In genomic region chr16:69324013-69324531, GRCh38 we compare ENCODE assay signal across 13 cellular contexts. TPM values are rescaled to one million over a fixed set of nuclear protein-coding genes. Genes with fewer than 3 reads are reported as not detected.
DNase-seq lines count a peak whose midpoint lies in the region; ATAC-seq and TF ChIP-seq lines count a peak whose summit lies in the region.
"Had no signal": no experiment of that assay in that cellular context is flagged by ENCODE, and none has a peak within 500 bp of the region (broad histone marks: within the 10 kb centered on the region; RNA-seq: fewer than 3 reads in every experiment).

No MANE protein-coding gene starts in this region.

- no peak overlapping the region for H2BK15ac ChIP-seq in neuronal stem cell (ENCODE audit: low read length)

- no peak overlapping the region for H3K23ac ChIP-seq in neuronal stem cell (ENCODE audit: low read depth, low read length, poor library complexity)

- peaks cover 17% of the 10 kb centered on the region for H3K79me1 ChIP-seq in neuronal stem cell (ENCODE audit: low read depth, low read length)

- no peak overlapping the region for H2BK120ac ChIP-seq in neuronal stem cell (ENCODE audit: low read depth, low read length)

- no peak overlapping the region for H3K4ac ChIP-seq in neuronal stem cell (ENCODE audit: low read length)

- no peak overlapping the region for H2BK5ac ChIP-seq in neuronal stem cell (ENCODE audit: low read length)

- no peak overlapping the region for H2BK12ac ChIP-seq in neuronal stem cell (ENCODE audit: low read length)

- H4K8ac ChIP-seq in neuronal stem cell (ENCODE audit: low read depth, low read length), result no peak overlapping the region

- intact Hi-C loops in heart left ventricle (cut with DNase I), result no loop called here

- H3K4me2 ChIP-seq in BLaER1, result peak overlapping the region; percentile 81
- no peak overlapping the region for H3K4me2 ChIP-seq in neuronal stem cell (ENCODE audit: insufficient read depth, low read length, poor library complexity, severe bottlenecking)

- H3K4me1 ChIP-seq in BLaER1 (peaks cover 95% of the 10 kb centered on the region), heart left ventricle (peaks cover 3 to 44% (median 20%) of the 10 kb centered on the region in 12 donors), neuronal stem cell (ENCODE audit: control insufficient read depth in 2 of 2, insufficient read depth in 1 of 2, low read depth in 1 of 2, low read length in 2 of 2) (peaks cover 2 to 7% of the 10 kb centered on the region in 2 donors)

- H2AFZ ChIP-seq in neuronal stem cell (ENCODE audit: low read length), result no peak overlapping the region

- H3K27ac ChIP-seq in BLaER1, result peak overlapping the region; percentile 55
- H3K27ac ChIP-seq in heart left ventricle, result no peak overlapping the region
- H3K27ac ChIP-seq in neuronal stem cell (replicated peaks; ENCODE audit: low read length), result no peak overlapping the region

- no peaks in the 10 kb centered on the region for H3K9me3 ChIP-seq in BLaER1
- no peaks in the 10 kb centered on the region for H3K9me3 ChIP-seq in heart left ventricle
- peaks cover 0 to 2% of the 10 kb centered on the region in 2 donors for H3K9me3 ChIP-seq in neuronal stem cell (replicated peaks in 1 of 2; ENCODE audit: control insufficient read depth in 2 of 2, insufficient read depth in 1 of 2, low read depth in 1 of 2, low read length in 2 of 2)
- H3K9me3 ChIP-seq: gastroesophageal sphincter had no signal

- no peak overlapping the region for H3K18ac ChIP-seq in neuronal stem cell (ENCODE audit: low read length)

- no peak overlapping the region for H4K91ac ChIP-seq in neuronal stem cell (ENCODE audit: low read depth, low read length, poor library complexity)

- DNase-seq in LNCaP clone FGC (ENCODE audit: low read depth) (peak; percentile 28), heart left ventricle (peak; percentile 52 to 83 (median 73)), pons (ENCODE audit: low spot score) (peak; percentile 44), ecto neural progenitor cell (ENCODE audit: low spot score) (no peak), neuronal stem cell (ENCODE audit: low spot score) (no peak), COR-L47 (lab: John Stamatoyannopoulos, UW) (no peak)
- DNase-seq: activated gamma-delta T cell; NCI-H2171 treated with DMSO at 0.1 percent for 48 hours; stimulated activated CD4-positive, alpha-beta T cell treated with anti-CD3 and anti-CD28 coated beads, Interleukin-15, amount 100 ng/mL, for 24 hours; stimulated activated naive CD8-positive, alpha-beta T cell treated with anti-CD3 and anti-CD28 coated beads, Interleukin-15, Interleukin-2, amounts not matched to agents 100 U/mL and 50 U/mL, for 24 hours had no signal

- TF ChIP-seq POLR2A in heart left ventricle (IDR thresholded peaks at IDR 0.05), result no peak

- peaks cover 100% of the 10 kb centered on the region for H3K36me3 ChIP-seq in BLaER1
- H3K36me3 ChIP-seq in heart left ventricle, result peaks cover 5 to 97% (median 87%) of the 10 kb centered on the region in 9 donors
- H3K36me3 ChIP-seq in neuronal stem cell (replicated peaks in 1 of 2; ENCODE audit: control insufficient read depth in 2 of 2, insufficient read depth in 2 of 2, low read length in 2 of 2), result peaks cover 77 to 98% of the 10 kb centered on the region in 2 donors

- H4K20me1 ChIP-seq in BLaER1, result peaks cover 100% of the 10 kb centered on the region

- H2AK5ac ChIP-seq in neuronal stem cell (ENCODE audit: low read depth, low read length), result no peak overlapping the region

- H3K14ac ChIP-seq in neuronal stem cell (ENCODE audit: low read length), result no peak overlapping the region

- no peak for TF ChIP-seq CTCF in LNCaP clone FGC (IDR thresholded peaks at IDR 0.05; ENCODE audit: control insufficient read depth, extremely low read depth, insufficient read depth)
- TF ChIP-seq CTCF in heart left ventricle (IDR thresholded peaks at IDR 0.05), result no peak

- H3K4me3 ChIP-seq in BLaER1, result no peak overlapping the region
- no peak overlapping the region for H3K4me3 ChIP-seq in LNCaP clone FGC (ENCODE audit: low read depth, low read length)
- H3K4me3 ChIP-seq in heart left ventricle, result no peak overlapping the region
- no peak overlapping the region for H3K4me3 ChIP-seq in neuronal stem cell (ENCODE audit: low read length in 2 of 2)
- H3K4me3 ChIP-seq: gastroesophageal sphincter had no signal

- WGBS in heart left ventricle, 4 donors, result 76 to 83% (median 77%) methylated on average over 8 of the region's 8 CpGs
- no CpG with 5 or more reads among the region's 8 CpGs for WGBS in neuronal stem cell (ENCODE audit: extremely low coverage in 2 of 2, insufficient read length in 2 of 2, insufficient replicate concordance in 1 of 2), 2 donors

- ATAC-seq in heart left ventricle (peak in 3 of 4 donors; percentile 57 to 66 (median 63)), HG03520 (IDR thresholded peaks at IDR 0.05; ENCODE audit: unreplicated experiment) (no peak)
- ATAC-seq: gastroesophageal sphincter; stimulated activated naive CD8-positive, alpha-beta T cell treated with anti-CD3 and anti-CD28 coated beads, Interleukin-15, Interleukin-2, amounts not matched to agents 100 U/mL and 50 U/mL, for 24 hours had no signal

- peak overlapping the region; percentile 27; the same call in 1 of the 2 replicates for H3K9ac ChIP-seq in BLaER1
- H3K9ac ChIP-seq in neuronal stem cell (ENCODE audit: low read depth, low read length, poor library complexity), result no peak overlapping the region

- H3K27me3 ChIP-seq in BLaER1, result no peaks in the 10 kb centered on the region
- H3K27me3 ChIP-seq in heart left ventricle, result no peaks in the 10 kb centered on the region
- H3K27me3 ChIP-seq in neuronal stem cell (ENCODE audit: control insufficient read depth in 3 of 3, insufficient read depth in 3 of 3, low read depth in 1 of 3, low read length in 3 of 3), result no peaks in the 10 kb centered on the region
- H3K27me3 ChIP-seq: gastroesophageal sphincter had no signal

RNA-seq across cellular contexts. Expression of gene PDF, which starts 6.3 kb away (rescaled TPM):
- total RNA-seq in heart left ventricle, result 10 to 100 TPM in 2 of 9 donors, 1 to 10 TPM in 7; 2.7 to 13.8 (median 6.0) TPM
- 1 to 10 TPM; 1.4 to 9.7 TPM for polyA plus RNA-seq in heart left ventricle
- polyA plus RNA-seq in neuronal stem cell (2013, experiment 1 of 2), result 4.5 TPM
- 4.6 TPM for polyA plus RNA-seq in neuronal stem cell (2013, experiment 2 of 2)

RNA-seq across cellular contexts. Expression of gene VPS4A, which starts 12.9 kb away (rescaled TPM):
- 10 to 100 TPM; 24.8 to 46.9 (median 28.4) TPM for total RNA-seq in heart left ventricle
- polyA plus RNA-seq in heart left ventricle, result 10 to 100 TPM; 34.6 to 47.0 TPM
- polyA plus RNA-seq in neuronal stem cell (2013, experiment 1 of 2), result 33.8 TPM
- 33.7 TPM for polyA plus RNA-seq in neuronal stem cell (2013, experiment 2 of 2)

RNA-seq across cellular contexts. Expression of gene COG8, which starts 15.3 kb away (rescaled TPM):
- 10 to 100 TPM; 19.7 to 43.0 (median 26.5) TPM for total RNA-seq in heart left ventricle
- 10 to 100 TPM; 13.3 to 19.9 TPM for polyA plus RNA-seq in heart left ventricle
- polyA plus RNA-seq in neuronal stem cell (2013, experiment 1 of 2), result 28.2 TPM
- polyA plus RNA-seq in neuronal stem cell (2013, experiment 2 of 2), result 27.7 TPM

RNA-seq across cellular contexts. Expression of gene NIP7, which starts 15.5 kb away (rescaled TPM):
- 10 to 100 TPM in 5 of 9 donors, 1 to 10 TPM in 4; 5.4 to 13.9 (median 10.3) TPM for total RNA-seq in heart left ventricle
- 10 to 100 TPM in 1 of 2 donors, 1 to 10 TPM in 1; 4.7 to 11.1 TPM for polyA plus RNA-seq in heart left ventricle
- polyA plus RNA-seq in neuronal stem cell (2013, experiment 1 of 2), result 21.6 TPM
- 21.4 TPM for polyA plus RNA-seq in neuronal stem cell (2013, experiment 2 of 2)

RNA-seq across cellular contexts. Expression of gene TMED6, which starts 27.5 kb away (rescaled TPM):
- total RNA-seq in heart left ventricle, result under 1 TPM in 2 of 9 donors, not detected in 7; 0.56 to 0.76 TPM
- polyA plus RNA-seq in heart left ventricle, result under 1 TPM in 1 of 2 donors, not detected in 1; 0.08 TPM
- not detected for polyA plus RNA-seq in neuronal stem cell (2013, experiment 1 of 2)
- polyA plus RNA-seq in neuronal stem cell (2013, experiment 2 of 2), result 0.04 TPM

Comparison
In these comparisons a context has a peak if more than half of its experiments do, and no peak if none do; other contexts are left out.
1. DNase-seq: peak in LNCaP clone FGC (single experiment), heart left ventricle (5 of 5) and pons (single experiment); none in ecto neural progenitor cell (single experiment), neuronal stem cell (single experiment) and COR-L47 (single experiment).